ENCODE assay signal across 12 cellular contexts in the genomic region with DNA sequence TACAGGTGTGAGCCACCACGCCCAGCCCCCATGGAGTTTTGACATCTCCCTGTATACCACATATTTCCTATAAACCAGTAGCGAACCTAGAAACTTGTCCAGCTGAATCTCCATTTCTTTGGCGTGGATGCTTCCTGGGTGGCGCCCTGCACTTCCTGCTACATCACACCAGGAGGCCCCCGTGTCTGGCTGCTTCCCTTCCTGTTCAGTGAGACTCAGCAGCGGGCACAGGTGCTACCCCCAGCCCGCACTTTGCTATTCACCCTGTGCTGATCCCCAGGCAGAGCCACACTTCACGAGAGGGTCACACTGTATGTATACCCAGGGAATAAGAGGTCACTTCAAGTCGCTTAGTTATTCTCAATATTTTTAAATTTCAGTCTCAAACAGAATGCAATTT. TPM values are rescaled to one million over a fixed set of nuclear protein-coding genes. Genes with fewer than 3 reads are reported as not detected.
DNase-seq lines count a peak whose midpoint lies in the region; ATAC-seq and TF ChIP-seq lines count a peak whose summit lies in the region.
"Had no signal": no experiment of that assay in that cellular context is flagged by ENCODE, and none has a peak within 500 bp of the region (broad histone marks: within the 10 kb centered on the region; RNA-seq: fewer than 3 reads in every experiment).

No MANE protein-coding gene starts in this region.

- peak; percentile 39 for DNase-seq in cardiac septum (ENCODE audit: low spot score)
- DNase-seq in Right ventricle myocardium superior: no peak
- DNase-seq in NAMALWA (ENCODE audit: low spot score): peak; percentile 18
- DNase-seq in ecto neural progenitor cell (ENCODE audit: low spot score): peak; percentile 13
- no peak for DNase-seq in upper lobe of right lung
- DNase-seq in mucosa of gallbladder (ENCODE audit: low spot score): no peak
- DNase-seq in NCI-H510A treated with DMSO at 0.1 percent for 48 hours (lab: John Stamatoyannopoulos, UW): no peak
- DNase-seq in NCI-H1694 treated with DMSO at 0.1 percent for 48 hours (lab: John Stamatoyannopoulos, UW): no peak
- DNase-seq: central memory CD4-positive, alpha-beta T cell; left ventricle myocardium superior; NCI-H2029; NCI-H524 had no signal

- peak; percentile 14 for TF ChIP-seq CTCF in upper lobe of right lung (IDR thresholded peaks at IDR 0.05)

- H3K27me3 ChIP-seq in upper lobe of right lung: no peaks in the 10 kb centered on the region

- no peaks in the 10 kb centered on the region for H3K9me3 ChIP-seq in upper lobe of right lung

- no peak overlapping the region for H3K27ac ChIP-seq in upper lobe of right lung

- no peaks in the 10 kb centered on the region for H3K4me1 ChIP-seq in upper lobe of right lung

- ATAC-seq in Right ventricle myocardium superior (ENCODE audit: poor library complexity) (no peak), upper lobe of right lung (peak; percentile 46)
- ATAC-seq: left ventricle myocardium superior had no signal

- H3K4me3 ChIP-seq in upper lobe of right lung: no peak overlapping the region

- intact Hi-C loops in cardiac septum (cut with DNase I) (loop anchor here (5.0 kb wide), 1 partner anchor 113 kb away; no protein-coding TSS in a partner anchor), Right ventricle myocardium superior (cut with DNase I) (no loop called here), upper lobe of right lung (cut with DNase I) (no loop called here)

- no peaks in the 10 kb centered on the region for H3K36me3 ChIP-seq in upper lobe of right lung

RNA-seq across cellular contexts. Expression of gene CYP27C1, which starts 35.0 kb away (rescaled TPM):
- total RNA-seq in cardiac septum (not detected), Right ventricle myocardium superior (not detected), upper lobe of right lung (not detected), mucosa of gallbladder (0.26 TPM)

Comparison
In these comparisons a context has a peak if more than half of its experiments do, and no peak if none do; other contexts are left out.
1. DNase-seq: peak in cardiac septum (single experiment), NAMALWA (single experiment) and ecto neural progenitor cell (single experiment); none in Right ventricle myocardium superior (single experiment), upper lobe of right lung (single experiment), mucosa of gallbladder (single experiment), NCI-H510A treated with DMSO at 0.1 percent for 48 hours (single experiment) and NCI-H1694 treated with DMSO at 0.1 percent for 48 hours (single experiment).